Comparison of ENCODE assay signal across 1 cellular context in genomic region chr20:2626853-2627541, GRCh38.
TF ChIP-seq lines count a peak whose summit lies in the region.

No MANE protein-coding gene starts in this region.

TF ChIP-seq in HCT116, 20 proteins besides CTCF, POLR2A, EP300 and RAD21 (continued from another document):
- TF ChIP-seq ZNF274 (IDR thresholded peaks at IDR 0.05; ENCODE audit: low read depth, low read length) (no peak), FOSL1 (IDR thresholded peaks at IDR 0.05; ENCODE audit: low read depth) (0 out of 2 replicates have a peak, but pooled peaks have one; percentile 13), CBX3 (IDR thresholded peaks at IDR 0.05; ENCODE audit: low read depth) (peak; percentile 74), SRF (IDR thresholded peaks at IDR 0.05; ENCODE audit: low read depth) (no peak), ZFX (IDR thresholded peaks at IDR 0.05) (no peak)
